Comparison of ENCODE assay signal across 8 cellular contexts in the genomic region with DNA sequence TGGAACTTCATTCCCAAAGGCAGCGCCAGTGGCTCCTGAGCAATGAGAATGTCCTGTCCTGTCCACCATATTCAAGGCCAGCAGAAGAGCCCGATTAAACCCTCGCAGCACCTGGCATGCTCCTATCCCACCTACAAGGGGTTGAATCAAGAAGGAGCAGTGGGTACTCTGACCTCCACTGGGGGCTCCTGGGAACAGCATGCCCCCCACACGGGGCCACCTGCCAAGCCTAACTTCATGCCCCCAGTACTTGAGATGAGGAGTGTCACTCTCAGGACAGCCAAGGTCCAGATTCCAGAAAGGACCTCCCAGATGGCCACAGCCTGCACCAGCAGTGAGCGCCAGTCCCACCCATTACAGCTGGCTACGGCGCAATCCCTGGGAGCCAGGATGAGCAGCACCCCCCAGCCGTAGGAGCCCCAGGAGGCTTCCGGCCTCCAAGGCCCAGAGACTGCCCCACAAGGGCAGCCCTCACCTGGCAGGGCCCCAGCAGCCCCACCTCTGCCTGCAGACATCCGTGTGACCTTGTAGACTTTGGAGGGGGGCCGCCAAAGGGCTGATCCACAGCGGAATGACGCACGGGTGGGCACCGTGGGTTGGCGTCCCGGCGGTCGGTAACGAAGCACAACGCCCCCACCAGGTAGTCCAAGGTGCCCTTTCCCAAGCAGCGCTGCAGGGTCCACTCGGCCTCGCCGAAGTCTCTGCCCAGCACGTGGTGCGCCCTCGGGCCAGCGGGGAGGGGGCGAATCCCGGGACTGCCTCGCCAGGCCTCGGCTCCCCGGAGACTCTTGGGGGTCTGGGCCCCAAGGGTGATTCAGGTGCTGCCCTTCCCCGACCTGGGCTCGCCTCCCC. TPM values are rescaled to one million over a fixed set of nuclear protein-coding genes. Genes with fewer than 3 reads are reported as not detected.
DNase-seq lines count a peak whose midpoint lies in the region; ATAC-seq, FAIRE-seq and TF ChIP-seq lines count a peak whose summit lies in the region.

No MANE protein-coding gene starts in this region.

- ATAC-seq in activated CD8-positive, alpha-beta T cell treated with anti-CD3 and anti-CD28 coated beads for 36 hours: no peak
- ATAC-seq in stimulated activated effector memory CD8-positive, alpha-beta T cell treated with anti-CD3 and anti-CD28 coated beads, Interleukin-12 subunit alpha, Interleukin-12 subunit beta, amount 100 ng/mL, for 72 hours: no peak

- TF ChIP-seq POLR2A in H54 (IDR thresholded peaks at IDR 0.05; ENCODE audit: low read depth, low read length): no peak

- H4K20me1 ChIP-seq in hepatocyte (ENCODE audit: insufficient read depth, poor library complexity, severe bottlenecking): peaks cover 6% of the 10 kb centered on the region

- DNase-seq in HFFc6 (no peak), hepatocyte (ENCODE audit: low spot score) (no peak), NCI-H345 (lab: John Stamatoyannopoulos, UW) (no peak), H54 (ENCODE audit: insufficient read length, low spot score) (no peak), HCEC 1CT (no peak)
- DNase-seq in activated CD8-positive, alpha-beta T cell treated with anti-CD3 and anti-CD28 coated beads for 36 hours: no peak
- DNase-seq in stimulated activated effector memory CD8-positive, alpha-beta T cell treated with anti-CD3 and anti-CD28 coated beads, Interleukin-12 subunit alpha, Interleukin-12 subunit beta, amount 100 ng/mL, for 72 hours (ENCODE audit: low spot score in 2 of 2): peak in 1 of 2 donors; percentile 53
- DNase-seq in activated CD4-positive, alpha-beta T cell treated with anti-CD3 and anti-CD28 coated beads, Interleukin-2, amount 50 U/mL, for 48 hours: no peak

- peak overlapping the region; percentile 44 for H3K4me3 Mint-ChIP-seq in HFFc6
- H3K4me3 Mint-ChIP-seq in activated CD8-positive, alpha-beta T cell treated with anti-CD3 and anti-CD28 coated beads for 36 hours: peak overlapping the region; percentile 94
- peak overlapping the region; percentile 93 for H3K4me3 Mint-ChIP-seq in stimulated activated effector memory CD8-positive, alpha-beta T cell treated with anti-CD3 and anti-CD28 coated beads, Interleukin-12 subunit alpha, Interleukin-12 subunit beta, amount 100 ng/mL, for 72 hours

- peaks cover 35% of the 10 kb centered on the region for H3K27me3 Mint-ChIP-seq in HFFc6 (ENCODE audit: insufficient read depth)
- H3K27me3 Mint-ChIP-seq in activated CD8-positive, alpha-beta T cell treated with anti-CD3 and anti-CD28 coated beads for 36 hours: no peaks in the 10 kb centered on the region

- 96% methylated on average over 35 of the region's 36 CpGs for WGBS in hepatocyte (ENCODE audit: low lambda C conversion rate, missing lambda C conversion rate)

- H2AFZ ChIP-seq in hepatocyte: no peak overlapping the region

- peak; percentile 17; the same call in 1 of the 2 replicates for TF ChIP-seq CTCF in HFFc6 (IDR thresholded peaks at IDR 0.05)
- no peak for TF ChIP-seq CTCF in activated CD8-positive, alpha-beta T cell treated with anti-CD3 and anti-CD28 coated beads for 36 hours (IDR thresholded peaks at IDR 0.05)
- no peak for TF ChIP-seq CTCF in hepatocyte (IDR thresholded peaks at IDR 0.05; ENCODE audit: poor library complexity)

- H3K9me2 ChIP-seq in hepatocyte (replicated peaks; ENCODE audit: insufficient read depth): no peaks in the 10 kb centered on the region

- peak overlapping the region; percentile 100 for H3K27ac Mint-ChIP-seq in HFFc6
- peak overlapping the region; percentile 99 for H3K27ac Mint-ChIP-seq in activated CD8-positive, alpha-beta T cell treated with anti-CD3 and anti-CD28 coated beads for 36 hours
- peak overlapping the region; percentile 97 for H3K27ac Mint-ChIP-seq in stimulated activated effector memory CD8-positive, alpha-beta T cell treated with anti-CD3 and anti-CD28 coated beads, Interleukin-12 subunit alpha, Interleukin-12 subunit beta, amount 100 ng/mL, for 72 hours

- POLR2A ChIA-PET in activated CD8-positive, alpha-beta T cell treated with anti-CD3 and anti-CD28 coated beads for 36 hours (lab: Charles Lee): interaction anchor here (0.8 to 12.5 kb wide), 11 partner anchors 8 to 344 kb away, joined by 3 to 195 read pairs (median 3); partner anchors contain the start of genes CD68, POLR2A and TP53

- peaks cover 6% of the 10 kb centered on the region for H3K9me3 Mint-ChIP-seq in HFFc6
- H3K9me3 Mint-ChIP-seq in activated CD8-positive, alpha-beta T cell treated with anti-CD3 and anti-CD28 coated beads for 36 hours: no peaks in the 10 kb centered on the region
- no peaks in the 10 kb centered on the region for H3K9me3 Mint-ChIP-seq in stimulated activated effector memory CD8-positive, alpha-beta T cell treated with anti-CD3 and anti-CD28 coated beads, Interleukin-12 subunit alpha, Interleukin-12 subunit beta, amount 100 ng/mL, for 72 hours

- no peaks in the 10 kb centered on the region for H3K27me3 ChIP-seq in hepatocyte

- H3K4me1 ChIP-seq in hepatocyte (ENCODE audit: insufficient read depth): peaks cover 26% of the 10 kb centered on the region

- intact Hi-C loops in activated CD8-positive, alpha-beta T cell treated with anti-CD3 and anti-CD28 coated beads for 36 hours (cut with micrococcal nuclease): loop anchor here (5.0 kb wide), 1 partner anchor 105 kb away; the partner anchor contains the start of genes TP53 and WRAP53

- H3K4me1 Mint-ChIP-seq in HFFc6 (ENCODE audit: low read depth): peaks cover 88% of the 10 kb centered on the region
- H3K4me1 Mint-ChIP-seq in activated CD8-positive, alpha-beta T cell treated with anti-CD3 and anti-CD28 coated beads for 36 hours (ENCODE audit: low read depth): peaks cover 64% of the 10 kb centered on the region
- peaks cover 75% of the 10 kb centered on the region for H3K4me1 Mint-ChIP-seq in stimulated activated effector memory CD8-positive, alpha-beta T cell treated with anti-CD3 and anti-CD28 coated beads, Interleukin-12 subunit alpha, Interleukin-12 subunit beta, amount 100 ng/mL, for 72 hours

- peaks cover 54% of the 10 kb centered on the region for H3K79me2 ChIP-seq in hepatocyte

- H3K36me3 Mint-ChIP-seq in HFFc6 (ENCODE audit: low read depth): peaks cover 42% of the 10 kb centered on the region
- peaks cover 63% of the 10 kb centered on the region for H3K36me3 Mint-ChIP-seq in activated CD8-positive, alpha-beta T cell treated with anti-CD3 and anti-CD28 coated beads for 36 hours (ENCODE audit: low read depth)
- peaks cover 79% of the 10 kb centered on the region for H3K36me3 Mint-ChIP-seq in stimulated activated effector memory CD8-positive, alpha-beta T cell treated with anti-CD3 and anti-CD28 coated beads, Interleukin-12 subunit alpha, Interleukin-12 subunit beta, amount 100 ng/mL, for 72 hours

- H3K36me3 ChIP-seq in hepatocyte (replicated peaks; ENCODE audit: insufficient read depth, low read depth): no peaks in the 10 kb centered on the region

- no peak overlapping the region for H3K4me3 ChIP-seq in hepatocyte

- no peak for FAIRE-seq in H54 (lab: Jason Lieb, UNC)

- H3K4me2 ChIP-seq in hepatocyte: peak overlapping the region; percentile 67

- H3K9me3 ChIP-seq in hepatocyte (ENCODE audit: low read depth): no peaks in the 10 kb centered on the region

- H3K27ac ChIP-seq in hepatocyte: peak overlapping the region; percentile 96

- CTCF ChIA-PET in activated CD8-positive, alpha-beta T cell treated with anti-CD3 and anti-CD28 coated beads for 36 hours (lab: Charles Lee): interaction anchor here (0.8 to 3.8 kb wide), 3 partner anchors 22 to 147 kb away, joined by 3 to 43 read pairs (median 18); partner anchors contain the start of genes SENP3, TMEM102, TP53 and WRAP53

RNA-seq across cellular contexts. Expression of gene MPDU1, which starts 1.0 kb away (rescaled TPM):
- total RNA-seq in HFFc6 (2021; fragmentation: NEBNext Ultra II Directional; extraction: Animal tissue kit (Norgen Biotek cat#: 25700)): 10 to 100 TPM; 59.2 to 91.2 (median 68.6) TPM
- total RNA-seq in activated CD8-positive, alpha-beta T cell treated with anti-CD3 and anti-CD28 coated beads for 36 hours: 10 to 100 TPM; 50.9 to 51.4 TPM
- 201 and 234 TPM in 2 replicates for total RNA-seq in hepatocyte
- 109 and 113 TPM in 2 replicates for polyA plus RNA-seq in hepatocyte

RNA-seq across cellular contexts. Expression of gene CD68, which starts 3.2 kb away (rescaled TPM):
- total RNA-seq in HFFc6 (2021; fragmentation: NEBNext Ultra II Directional; extraction: Animal tissue kit (Norgen Biotek cat#: 25700)): 10 to 100 TPM; 46.6 to 71.7 (median 68.5) TPM
- total RNA-seq in activated CD8-positive, alpha-beta T cell treated with anti-CD3 and anti-CD28 coated beads for 36 hours: 10 to 100 TPM; 11.4 to 12.9 TPM
- total RNA-seq in hepatocyte: 64.0 and 75.5 TPM in 2 replicates
- 80.4 and 82.6 TPM in 2 replicates for polyA plus RNA-seq in hepatocyte

RNA-seq across cellular contexts. Expression of gene SOX15, which starts 7.3 kb away (rescaled TPM):
- 1 to 10 TPM in 1 of 6 experiments, under 1 TPM in 5; 0.62 to 1.0 (median 0.81) TPM for total RNA-seq in HFFc6 (2021; fragmentation: NEBNext Ultra II Directional; extraction: Animal tissue kit (Norgen Biotek cat#: 25700))
- total RNA-seq in activated CD8-positive, alpha-beta T cell treated with anti-CD3 and anti-CD28 coated beads for 36 hours: under 1 TPM in 1 of 2 experiments, not detected in 1; 0.25 TPM
- 0.13 and 0.44 TPM in 2 replicates for total RNA-seq in hepatocyte
- polyA plus RNA-seq in hepatocyte: 0.89 and 0.95 TPM in 2 replicates

RNA-seq across cellular contexts. Expression of gene SENP3, which starts 20.9 kb away (rescaled TPM):
- total RNA-seq in HFFc6 (2021; fragmentation: NEBNext Ultra II Directional; extraction: Animal tissue kit (Norgen Biotek cat#: 25700)): 10 to 100 TPM; 53.9 to 70.3 (median 60.3) TPM
- total RNA-seq in activated CD8-positive, alpha-beta T cell treated with anti-CD3 and anti-CD28 coated beads for 36 hours: 10 to 100 TPM; 60.2 to 63.2 TPM
- 61.1 and 71.2 TPM in 2 replicates for total RNA-seq in hepatocyte
- polyA plus RNA-seq in hepatocyte: 33.7 and 35.4 TPM in 2 replicates

RNA-seq across cellular contexts. Expression of gene TNFSF13, which starts 24.1 kb away (rescaled TPM):
- 1 to 10 TPM; 1.2 to 2.8 (median 1.5) TPM for total RNA-seq in HFFc6 (2021; fragmentation: NEBNext Ultra II Directional; extraction: Animal tissue kit (Norgen Biotek cat#: 25700))
- total RNA-seq in activated CD8-positive, alpha-beta T cell treated with anti-CD3 and anti-CD28 coated beads for 36 hours: 1 to 10 TPM; 4.0 to 6.9 TPM
- total RNA-seq in hepatocyte: 0.90 and 11.0 TPM in 2 replicates
- polyA plus RNA-seq in hepatocyte: 2.4 and 5.4 TPM in 2 replicates

Comparison
In these comparisons a context has a peak if more than half of its experiments do, and no peak if none do; other contexts are left out.
1. H3K4me3 Mint-ChIP-seq: peak in every context shown above with its lines; median percentile 94 in activated CD8-positive, alpha-beta T cell treated with anti-CD3 and anti-CD28 coated beads for 36 hours; 93 in stimulated activated effector memory CD8-positive, alpha-beta T cell treated with anti-CD3 and anti-CD28 coated beads, Interleukin-12 subunit alpha, Interleukin-12 subunit beta, amount 100 ng/mL, for 72 hours; 44 in HFFc6.